9 cellular contexts compared by ENCODE assay signal in the genomic region with DNA sequence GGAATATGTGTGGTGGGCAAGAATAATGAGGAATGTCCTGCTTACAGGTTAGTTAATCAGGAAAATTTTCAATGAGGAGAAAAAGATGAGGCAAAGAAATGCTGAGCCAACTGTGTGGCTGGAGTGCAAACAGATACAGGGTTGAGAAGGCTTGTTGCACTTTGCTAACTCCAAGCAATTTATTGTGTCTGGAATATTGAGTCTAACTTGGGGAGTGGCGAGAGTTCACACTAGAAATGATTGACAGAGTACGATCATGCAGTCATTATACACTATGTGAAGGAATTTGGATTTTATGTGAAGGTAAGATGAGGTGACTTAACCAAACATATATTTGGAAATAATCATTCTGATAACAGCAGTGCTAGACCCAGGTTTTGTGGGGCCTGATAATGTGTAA.
"Had no signal": no experiment of that assay in that cellular context is flagged by ENCODE, and none has a peak within 500 bp of the region (broad histone marks: within the 10 kb centered on the region; RNA-seq: fewer than 3 reads in every experiment).

No MANE protein-coding gene starts in this region.

- H3K4me3 Mint-ChIP-seq: GM23338, H9, HFFc6 had no signal

- H3K9me3 ChIP-seq: HAP-1 had no signal

- H3K27ac ChIP-seq: GM23248 had no signal

- H3K9ac ChIP-seq: GM23248 had no signal

- H3K4me1 Mint-ChIP-seq: GM23338, H9 had no signal

- H3K9me3 Mint-ChIP-seq: GM23338, HFFc6 had no signal

- ATAC-seq: GM23338, HCT116 had no signal

- H3K4me3 ChIP-seq: GM23248, GM23338, HAP-1 had no signal

- H3K27ac Mint-ChIP-seq: GM23338, H9, HFFc6 had no signal

- DNase-seq: GM23248, GOT3, H7, H9, HCEC 1CT, HFFc6 had no signal

- H3K4me1 ChIP-seq: HAP-1 had no signal

- H3K36me3 ChIP-seq: HAP-1 had no signal
